14 cellular contexts compared by ENCODE assay signal in genomic region chr6:151716446-151717047, GRCh38.
A peak's percentile ranks its signal among the peaks of the same experiment; 100 is the strongest.
DNase-seq lines count a peak whose midpoint lies in the region; ATAC-seq and TF ChIP-seq lines count a peak whose summit lies in the region.
"Had no signal": no experiment of that assay in that cellular context is flagged by ENCODE, and none has a peak within 500 bp of the region (broad histone marks: within the 10 kb centered on the region; RNA-seq: fewer than 3 reads in every experiment).

No MANE protein-coding gene starts in this region.

- peaks cover 0 to 9% (median 3%) of the 10 kb centered on the region in 4 donors for H3K4me1 ChIP-seq in liver (ENCODE audit: control insufficient read depth in 4 of 4, insufficient read depth in 4 of 4, low read length in 3 of 4)
- H3K4me1 ChIP-seq: pancreas had no signal

- H3K9ac ChIP-seq in liver (ENCODE audit: low read depth in 1 of 2, low read length in 2 of 2), result no peak overlapping the region
- H3K9ac ChIP-seq: SK-N-SH had no signal

- H3K9me3 ChIP-seq in liver (ENCODE audit: control insufficient read depth in 4 of 4, low read length in 3 of 4), result no peaks in the 10 kb centered on the region
- H3K9me3 ChIP-seq: pancreas, SK-N-SH had no signal

- peak overlapping the region; percentile 7 to 31 for H3K27ac ChIP-seq in liver (ENCODE audit: low read depth in 1 of 2, low read length in 2 of 2)
- H3K27ac ChIP-seq: pancreas had no signal

- peaks cover 36% of the 10 kb centered on the region for H3K9me3 Mint-ChIP-seq in activated CD4-positive, alpha-beta T cell treated with anti-CD3 and anti-CD28 coated beads, Interleukin-2, amount 10 ng/mL, durations not matched to agents 24 days and 14 days

- WGBS in liver, result 61% methylated on average over 5 of the region's 5 CpGs

- peaks cover 16% of the 10 kb centered on the region for H3K4me1 Mint-ChIP-seq in activated CD4-positive, alpha-beta T cell treated with anti-CD3 and anti-CD28 coated beads, Interleukin-2, amount 10 ng/mL, durations not matched to agents 24 days and 14 days

- intact Hi-C loops in activated CD4-positive, alpha-beta T cell treated with anti-CD3 and anti-CD28 coated beads, Interleukin-2, amount 10 ng/mL, durations not matched to agents 24 days and 14 days (cut with micrococcal nuclease), result no loop called here
- intact Hi-C loops in left ventricle myocardium superior (cut with micrococcal nuclease), result no loop called here

- DNase-seq in COR-L47 (lab: John Stamatoyannopoulos, UW) (peak; percentile 1), HCEC 1CT (peak; percentile 9), left ventricle myocardium superior (no peak), NCI-H2171 treated with DMSO at 0.1 percent for 48 hours (lab: John Stamatoyannopoulos, UW) (no peak)
- DNase-seq in activated CD4-positive, alpha-beta T cell treated with anti-CD3 and anti-CD28 coated beads, Interleukin-2, amount 10 ng/mL, durations not matched to agents 24 days and 14 days, result peak; percentile 64
- DNase-seq: NCI-H526, SK-N-SH had no signal

- peaks cover 37% of the 10 kb centered on the region for H3K36me3 Mint-ChIP-seq in activated CD4-positive, alpha-beta T cell treated with anti-CD3 and anti-CD28 coated beads, Interleukin-2, amount 10 ng/mL, durations not matched to agents 24 days and 14 days (ENCODE audit: low read depth)

- H3K27me3 Mint-ChIP-seq in activated CD4-positive, alpha-beta T cell treated with anti-CD3 and anti-CD28 coated beads, Interleukin-2, amount 10 ng/mL, durations not matched to agents 24 days and 14 days, result peaks cover 11% of the 10 kb centered on the region

- TF ChIP-seq RAD21 in liver (IDR thresholded peaks at IDR 0.05), result peak in 1 of 2 donors; percentile 21

- no peak overlapping the region for H3K4me3 ChIP-seq in liver (ENCODE audit: low read depth in 1 of 3, low read length in 3 of 3)
- H3K4me3 ChIP-seq: pancreas had no signal

- H3K27me3 ChIP-seq in liver (ENCODE audit: control insufficient read depth in 4 of 4, insufficient read depth in 4 of 4, low read length in 3 of 4), result no peaks in the 10 kb centered on the region
- H3K27me3 ChIP-seq: pancreas had no signal

- peak overlapping the region; percentile 25 for H3K27ac Mint-ChIP-seq in activated CD4-positive, alpha-beta T cell treated with anti-CD3 and anti-CD28 coated beads, Interleukin-2, amount 10 ng/mL, durations not matched to agents 24 days and 14 days
- H3K27ac Mint-ChIP-seq: dendritic cell treated with granulocyte-macrophage colony-stimulating factor and Interleukin-4, amounts not matched to agents 40 ng/mL and 50 ng/mL, for 4 days; stimulated activated naive CD8-positive, alpha-beta T cell treated with anti-CD3 and anti-CD28 coated beads, Interleukin-15, Interleukin-2, amounts not matched to agents 100 ng/mL and 50 ng/mL, for 24 hours had no signal

- H3K4me3 Mint-ChIP-seq in activated CD4-positive, alpha-beta T cell treated with anti-CD3 and anti-CD28 coated beads, Interleukin-2, amount 10 ng/mL, durations not matched to agents 24 days and 14 days, result no peak overlapping the region
- H3K4me3 Mint-ChIP-seq: dendritic cell treated with granulocyte-macrophage colony-stimulating factor and Interleukin-4, amounts not matched to agents 40 ng/mL and 50 ng/mL, for 4 days; stimulated activated naive CD8-positive, alpha-beta T cell treated with anti-CD3 and anti-CD28 coated beads, Interleukin-15, Interleukin-2, amounts not matched to agents 100 ng/mL and 50 ng/mL, for 24 hours had no signal

- peaks cover 0 to 7% (median 3%) of the 10 kb centered on the region in 4 donors for H3K36me3 ChIP-seq in liver (ENCODE audit: control insufficient read depth in 4 of 4, insufficient read depth in 3 of 4, low read depth in 1 of 4, low read length in 3 of 4)
- H3K36me3 ChIP-seq: pancreas had no signal

- TF ChIP-seq CTCF in liver (IDR thresholded peaks at IDR 0.05; ENCODE audit: low read depth, low read length, missing input control), result no peak

- ATAC-seq in HG03196 (IDR thresholded peaks at IDR 0.05; ENCODE audit: unreplicated experiment) (no peak), left ventricle myocardium superior (no peak), GM21717 (IDR thresholded peaks at IDR 0.05; ENCODE audit: unreplicated experiment) (no peak)
- ATAC-seq: left colon, pancreas had no signal

TF ChIP-seq in liver, 16 proteins besides CTCF, POLR2A, EP300 and RAD21:
- TF ChIP-seq JUND (IDR thresholded peaks at IDR 0.05) (no peak), RXRA (IDR thresholded peaks at IDR 0.05) (peak; percentile 60 to 82), FOXA2 (IDR thresholded peaks at IDR 0.05) (no peak), SP1 (IDR thresholded peaks at IDR 0.05) (peak; percentile 48), FOXA1 (IDR thresholded peaks at IDR 0.05) (no peak), HNF4A (conservative IDR thresholded peaks at IDR 0.05) (no peak), TAF1 (conservative IDR thresholded peaks at IDR 0.05) (no peak), REST (IDR thresholded peaks at IDR 0.05) (no peak), NR2F2 (IDR thresholded peaks at IDR 0.05) (peak; percentile 40), YY1 (IDR thresholded peaks at IDR 0.05) (peak; percentile 84), HNF4G (IDR thresholded peaks at IDR 0.05) (no peak), GABPA (IDR thresholded peaks at IDR 0.05 in 1 of 2, conservative IDR thresholded peaks at IDR 0.05 in 1 of 2) (no peak), EGR1 (IDR thresholded peaks at IDR 0.05; ENCODE audit: low read depth in 2 of 2) (no peak)
- TF ChIP-seq, protein P1, sequence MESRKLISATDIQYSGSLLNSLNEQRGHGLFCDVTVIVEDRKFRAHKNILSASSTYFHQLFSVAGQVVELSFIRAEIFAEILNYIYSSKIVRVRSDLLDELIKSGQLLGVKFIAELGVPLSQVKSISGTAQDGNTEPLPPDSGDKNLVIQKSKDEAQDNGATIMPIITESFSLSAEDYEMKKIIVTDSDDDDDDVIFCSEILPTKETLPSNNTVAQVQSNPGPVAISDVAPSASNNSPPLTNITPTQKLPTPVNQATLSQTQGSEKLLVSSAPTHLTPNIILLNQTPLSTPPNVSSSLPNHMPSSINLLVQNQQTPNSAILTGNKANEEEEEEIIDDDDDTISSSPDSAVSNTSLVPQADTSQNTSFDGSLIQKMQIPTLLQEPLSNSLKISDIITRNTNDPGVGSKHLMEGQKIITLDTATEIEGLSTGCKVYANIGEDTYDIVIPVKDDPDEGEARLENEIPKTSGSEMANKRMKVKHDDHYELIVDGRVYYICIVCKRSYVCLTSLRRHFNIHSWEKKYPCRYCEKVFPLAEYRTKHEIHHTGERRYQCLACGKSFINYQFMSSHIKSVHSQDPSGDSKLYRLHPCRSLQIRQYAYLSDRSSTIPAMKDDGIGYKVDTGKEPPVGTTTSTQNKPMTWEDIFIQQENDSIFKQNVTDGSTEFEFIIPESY (IDR thresholded peaks at IDR 0.05), result no peak
- TF ChIP-seq, protein P2, sequence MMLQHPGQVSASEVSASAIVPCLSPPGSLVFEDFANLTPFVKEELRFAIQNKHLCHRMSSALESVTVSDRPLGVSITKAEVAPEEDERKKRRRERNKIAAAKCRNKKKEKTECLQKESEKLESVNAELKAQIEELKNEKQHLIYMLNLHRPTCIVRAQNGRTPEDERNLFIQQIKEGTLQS (IDR thresholded peaks at IDR 0.05), result no peak
- TF ChIP-seq, protein P3, sequence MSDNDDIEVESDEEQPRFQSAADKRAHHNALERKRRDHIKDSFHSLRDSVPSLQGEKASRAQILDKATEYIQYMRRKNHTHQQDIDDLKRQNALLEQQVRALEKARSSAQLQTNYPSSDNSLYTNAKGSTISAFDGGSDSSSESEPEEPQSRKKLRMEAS (IDR thresholded peaks at IDR 0.05), result no peak
TF ChIP-seq in liver: peak in this region for 4.

Comparison
In these comparisons a context has a peak if more than half of its experiments do, and no peak if none do; other contexts are left out.
1. DNase-seq: peak in COR-L47 (single experiment), HCEC 1CT (single experiment) and activated CD4-positive, alpha-beta T cell treated with anti-CD3 and anti-CD28 coated beads, Interleukin-2, amount 10 ng/mL, durations not matched to agents 24 days and 14 days (single experiment); none in left ventricle myocardium superior (single experiment) and NCI-H2171 treated with DMSO at 0.1 percent for 48 hours (single experiment).